24 cellular contexts compared by ENCODE assay signal in the genomic region with DNA sequence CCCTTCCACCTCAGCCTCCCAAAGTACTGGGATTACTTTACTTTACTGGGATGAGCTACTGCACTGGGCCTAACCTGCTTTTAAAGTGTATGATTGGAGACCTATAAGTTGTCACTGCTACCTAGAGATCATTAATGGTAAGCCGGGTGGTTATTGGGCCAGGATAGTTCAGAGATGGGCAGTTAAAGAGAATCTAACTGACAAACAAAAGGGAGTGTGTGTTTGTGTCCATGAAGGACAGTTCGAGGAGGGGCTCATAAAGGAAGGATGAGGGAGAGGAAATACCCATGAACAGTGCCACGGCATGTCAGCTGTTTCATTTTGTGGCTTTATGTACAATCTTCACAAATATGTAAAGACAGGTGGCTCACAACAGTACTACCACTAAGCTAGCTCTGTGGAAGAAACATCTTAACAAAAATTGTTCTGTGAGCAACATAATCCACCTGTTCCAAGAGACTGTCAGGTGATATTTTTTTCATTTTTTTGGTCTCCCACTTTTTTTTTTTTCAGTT.
"Had no signal": no experiment of that assay in that cellular context is flagged by ENCODE, and none has a peak within 500 bp of the region (broad histone marks: within the 10 kb centered on the region; RNA-seq: fewer than 3 reads in every experiment).

No MANE protein-coding gene starts in this region.

- H3K27ac ChIP-seq: heart left ventricle, left lung, neural progenitor cell, neutrophil, right atrium auricular region, right lobe of liver, spleen, stomach, testis, thyroid gland, upper lobe of right lung had no signal

- H3K4me3 ChIP-seq: heart left ventricle, left lung, lung, neural progenitor cell, right atrium auricular region, right lobe of liver, spleen, stomach, testis, thyroid gland, upper lobe of right lung had no signal

- H3K4me2 ChIP-seq: neural progenitor cell had no signal

- DNase-seq: heart left ventricle; hypothalamus; immature natural killer cell; kidney; left colon; left lung; mesendoderm; naive thymus-derived CD8-positive, alpha-beta T cell; nephron progenitor cell; occipital lobe; right lobe of liver; small intestine; spleen; stimulated activated CD4-positive, alpha-beta T cell treated with anti-CD3 and anti-CD28 coated beads, Interleukin-4, amount 100 ng/mL, for 24 hours; stimulated activated naive CD4-positive, alpha-beta T cell; stomach; testis; thyroid gland; trophoblast cell; upper lobe of right lung had no signal

- H3K9ac ChIP-seq: neural progenitor cell had no signal

- H3K36me3 ChIP-seq: left lung, neural progenitor cell, neutrophil, right atrium auricular region, right lobe of liver, spleen, stomach, thyroid gland, upper lobe of right lung had no signal

- H3K9me3 ChIP-seq: heart left ventricle, left lung, neutrophil, right atrium auricular region, right lobe of liver, spleen, stomach, testis, thyroid gland, upper lobe of right lung had no signal

- H3K4me1 ChIP-seq: left lung, neural progenitor cell, right atrium auricular region, right lobe of liver, spleen, stomach, testis, thyroid gland, upper lobe of right lung had no signal

- H3K27me3 ChIP-seq: heart left ventricle, left lung, neural progenitor cell, neutrophil, right atrium auricular region, right lobe of liver, stomach, testis, thyroid gland, upper lobe of right lung had no signal
